Comparison of ENCODE assay signal across 14 cellular contexts in genomic region chr2:12663306-12664037, GRCh38. TPM values are rescaled to one million over a fixed set of nuclear protein-coding genes. Genes with fewer than 3 reads are reported as not detected.
DNase-seq lines count a peak whose midpoint lies in the region; ATAC-seq and TF ChIP-seq lines count a peak whose summit lies in the region.
"Had no signal": no experiment of that assay in that cellular context is flagged by ENCODE, and none has a peak within 500 bp of the region (broad histone marks: within the 10 kb centered on the region; RNA-seq: fewer than 3 reads in every experiment).

No MANE protein-coding gene starts in this region.

- ATAC-seq in left ventricle myocardium superior (peak; percentile 94), gastrocnemius medialis (peak; percentile 47 to 56), HG02981 (IDR thresholded peaks at IDR 0.05; ENCODE audit: unreplicated experiment) (no peak), HG03442 (IDR thresholded peaks at IDR 0.05; ENCODE audit: unreplicated experiment) (no peak)
- ATAC-seq: GM12878 had no signal

- H3K27me3 ChIP-seq in A673 (replicated peaks; ENCODE audit: insufficient read depth, low read depth, low read length, poor library complexity) (no peaks in the 10 kb centered on the region), ascending aorta (no peaks in the 10 kb centered on the region), gastrocnemius medialis (no peaks in the 10 kb centered on the region), brain microvascular endothelial cell (replicated peaks) (no peaks in the 10 kb centered on the region)

- BruUV-seq in A673 (replicated peaks; lab: Mats Ljungman, UMichigan), result no TSS peak

- in situ Hi-C loops in gastrocnemius medialis (cut with MboI; ENCODE audit: low sequenced_read_pairs in 4 of 4), result no loop called here
- in situ Hi-C loops in brain microvascular endothelial cell (cut with HindIII; ENCODE audit: low pct_ligation_motif_present, low sequenced_read_pairs), result no loop called here

- TF ChIP-seq POLR2A in gastrocnemius medialis (IDR thresholded peaks at IDR 0.05), result no peak

- CTCF ChIA-PET in A673 (lab: Charles Lee), result interaction anchor here (0.6 kb wide), 1 partner anchor 10 kb away, joined by 3 read pairs; no protein-coding TSS in a partner anchor

- H3K27ac ChIP-seq in A673 (ENCODE audit: low read depth, low read length, poor library complexity, severe bottlenecking) (no peak overlapping the region), ascending aorta (peak overlapping the region; percentile 48 to 62), gastrocnemius medialis (peak overlapping the region in 2 of 4 donors; percentile 49 to 60), brain microvascular endothelial cell (no peak overlapping the region)

- no peaks in the 10 kb centered on the region for H3K36me3 ChIP-seq in A673 (ENCODE audit: insufficient read depth, low read length, poor library complexity, severe bottlenecking)
- no peaks in the 10 kb centered on the region for H3K36me3 ChIP-seq in ascending aorta
- H3K36me3 ChIP-seq in gastrocnemius medialis, result no peaks in the 10 kb centered on the region
- no peaks in the 10 kb centered on the region for H3K36me3 ChIP-seq in brain microvascular endothelial cell (replicated peaks)

- TF ChIP-seq CTCF in A673 (conservative IDR thresholded peaks at IDR 0.05; ENCODE audit: low read depth, low read length), result no peak
- no peak for TF ChIP-seq CTCF in ascending aorta (IDR thresholded peaks at IDR 0.05)
- no peak for TF ChIP-seq CTCF in gastrocnemius medialis (IDR thresholded peaks at IDR 0.05 in 4 of 5, conservative IDR thresholded peaks at IDR 0.05 in 1 of 5)
- TF ChIP-seq CTCF in brain microvascular endothelial cell (IDR thresholded peaks at IDR 0.05; ENCODE audit: low read depth, low read length, missing control alignments), result no peak

- peaks cover 14% of the 10 kb centered on the region for H3K9me3 ChIP-seq in A673 (ENCODE audit: low read depth, low read length, poor library complexity, severe bottlenecking)
- H3K9me3 ChIP-seq in ascending aorta, result peaks cover 7 to 15% of the 10 kb centered on the region in 2 donors
- H3K9me3 ChIP-seq in gastrocnemius medialis, result peaks cover 0 to 3% (median 0%) of the 10 kb centered on the region in 3 donors

- intact Hi-C loops in A673 (cut with micrococcal nuclease; ENCODE audit: unreplicated experiment), result no loop called here
- intact Hi-C loops in ascending aorta (cut with DNase I), result no loop called here
- intact Hi-C loops in left ventricle myocardium superior (cut with micrococcal nuclease), result no loop called here
- intact Hi-C loops in gastrocnemius medialis (cut with DNase I; ENCODE audit: low total_unique reads), result no loop called here

- H3K4me3 ChIP-seq in A673 (ENCODE audit: low read depth, low read length, poor library complexity, severe bottlenecking) (no peak overlapping the region), ascending aorta (no peak overlapping the region), gastrocnemius medialis (no peak overlapping the region), brain microvascular endothelial cell (ENCODE audit: low read depth, low read length) (no peak overlapping the region)
- H3K4me3 ChIP-seq: GM12878 had no signal

- DNase-seq in A673 (ENCODE audit: low spot score) (peak; percentile 46), ascending aorta (ENCODE audit: low spot score in 2 of 2) (no peak), left ventricle myocardium superior (peak; percentile 40), gastrocnemius medialis (no peak), medulla oblongata (ENCODE audit: extremely low spot score) (no peak), brain microvascular endothelial cell (no peak)
- DNase-seq: Calu3, HCEC 1CT, KBM-7, NCI-H1048, NCI-H446 had no signal

- H3K4me1 ChIP-seq in A673 (ENCODE audit: insufficient read depth, low read length, poor library complexity, severe bottlenecking) (no peaks in the 10 kb centered on the region), ascending aorta (peaks cover 5 to 6% of the 10 kb centered on the region in 2 donors), gastrocnemius medialis (peaks cover 0 to 5% of the 10 kb centered on the region in 2 donors)

- POLR2A ChIA-PET in A673 (lab: Charles Lee; ENCODE audit: low non-redundant PET), result no interaction called here

RNA-seq across cellular contexts. Expression of gene TRIB2, which starts 53.3 kb away (rescaled TPM):
- total RNA-seq in A673 (2021), result 92.3 and 100.0 TPM in 2 replicates
- 55.6 TPM for total RNA-seq in ascending aorta
- 29.4 TPM for total RNA-seq in left ventricle myocardium superior
- 10 to 100 TPM; 12.6 to 18.5 (median 15.9) TPM for total RNA-seq in gastrocnemius medialis

Comparison
In these comparisons a context has a peak if more than half of its experiments do, and no peak if none do; other contexts are left out.
1. DNase-seq: peak in A673 (single experiment) and left ventricle myocardium superior (single experiment); none in ascending aorta (0 of 2), gastrocnemius medialis (0 of 2), medulla oblongata (single experiment) and brain microvascular endothelial cell (single experiment).
2. H3K27ac ChIP-seq: peak in ascending aorta (2 of 2); none in A673 (single experiment) and brain microvascular endothelial cell (single experiment).
3. ATAC-seq: peak in left ventricle myocardium superior (single experiment) and gastrocnemius medialis (2 of 2); none in HG02981 (single experiment) and HG03442 (single experiment).